Comparison of ENCODE assay signal across 1 cellular context in genomic region chr20:57351042-57351783, GRCh38.
TF ChIP-seq lines count a peak whose summit lies in the region.

A gene with protein sequence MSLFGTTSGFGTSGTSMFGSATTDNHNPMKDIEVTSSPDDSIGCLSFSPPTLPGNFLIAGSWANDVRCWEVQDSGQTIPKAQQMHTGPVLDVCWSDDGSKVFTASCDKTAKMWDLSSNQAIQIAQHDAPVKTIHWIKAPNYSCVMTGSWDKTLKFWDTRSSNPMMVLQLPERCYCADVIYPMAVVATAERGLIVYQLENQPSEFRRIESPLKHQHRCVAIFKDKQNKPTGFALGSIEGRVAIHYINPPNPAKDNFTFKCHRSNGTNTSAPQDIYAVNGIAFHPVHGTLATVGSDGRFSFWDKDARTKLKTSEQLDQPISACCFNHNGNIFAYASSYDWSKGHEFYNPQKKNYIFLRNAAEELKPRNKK (plus strand): TSS chr20:57351255. CDS start chr20:57354039, 2,784 bp downstream.

TF ChIP-seq in HepG2, 621 proteins besides CTCF, POLR2A, EP300 and RAD21 (continued from another document and continues in another):
- TF ChIP-seq, protein P1, sequence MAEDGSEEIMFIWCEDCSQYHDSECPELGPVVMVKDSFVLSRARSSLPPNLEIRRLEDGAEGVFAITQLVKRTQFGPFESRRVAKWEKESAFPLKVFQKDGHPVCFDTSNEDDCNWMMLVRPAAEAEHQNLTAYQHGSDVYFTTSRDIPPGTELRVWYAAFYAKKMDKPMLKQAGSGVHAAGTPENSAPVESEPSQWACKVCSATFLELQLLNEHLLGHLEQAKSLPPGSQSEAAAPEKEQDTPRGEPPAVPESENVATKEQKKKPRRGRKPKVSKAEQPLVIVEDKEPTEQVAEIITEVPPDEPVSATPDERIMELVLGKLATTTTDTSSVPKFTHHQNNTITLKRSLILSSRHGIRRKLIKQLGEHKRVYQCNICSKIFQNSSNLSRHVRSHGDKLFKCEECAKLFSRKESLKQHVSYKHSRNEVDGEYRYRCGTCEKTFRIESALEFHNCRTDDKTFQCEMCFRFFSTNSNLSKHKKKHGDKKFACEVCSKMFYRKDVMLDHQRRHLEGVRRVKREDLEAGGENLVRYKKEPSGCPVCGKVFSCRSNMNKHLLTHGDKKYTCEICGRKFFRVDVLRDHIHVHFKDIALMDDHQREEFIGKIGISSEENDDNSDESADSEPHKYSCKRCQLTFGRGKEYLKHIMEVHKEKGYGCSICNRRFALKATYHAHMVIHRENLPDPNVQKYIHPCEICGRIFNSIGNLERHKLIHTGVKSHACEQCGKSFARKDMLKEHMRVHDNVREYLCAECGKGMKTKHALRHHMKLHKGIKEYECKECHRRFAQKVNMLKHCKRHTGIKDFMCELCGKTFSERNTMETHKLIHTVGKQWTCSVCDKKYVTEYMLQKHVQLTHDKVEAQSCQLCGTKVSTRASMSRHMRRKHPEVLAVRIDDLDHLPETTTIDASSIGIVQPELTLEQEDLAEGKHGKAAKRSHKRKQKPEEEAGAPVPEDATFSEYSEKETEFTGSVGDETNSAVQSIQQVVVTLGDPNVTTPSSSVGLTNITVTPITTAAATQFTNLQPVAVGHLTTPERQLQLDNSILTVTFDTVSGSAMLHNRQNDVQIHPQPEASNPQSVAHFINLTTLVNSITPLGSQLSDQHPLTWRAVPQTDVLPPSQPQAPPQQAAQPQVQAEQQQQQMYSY (CRISPR knock-in tag; IDR thresholded peaks at IDR 0.05): no peak
- TF ChIP-seq HES4 (CRISPR knock-in tag; IDR thresholded peaks at IDR 0.05; ENCODE audit: borderline replicate concordance) (peak; percentile 97), PTBP1 (IDR thresholded peaks at IDR 0.05; ENCODE audit: low read depth, low read length, poor library complexity, severe bottlenecking) (peak; percentile 73), ZFP36 (IDR thresholded peaks at IDR 0.05; ENCODE audit: borderline replicate concordance, low read depth, low read length, partially characterized antibody) (no peak), NR2C2 (CRISPR knock-in tag; IDR thresholded peaks at IDR 0.05; ENCODE audit: borderline replicate concordance) (peak; percentile 84), LCORL (IDR thresholded peaks at IDR 0.05) (0 out of 2 replicates have a peak, but pooled peaks have one; percentile 20), LCORL (CRISPR knock-in tag; IDR thresholded peaks at IDR 0.05) (peak; percentile 70), ZNF883 (CRISPR knock-in tag; IDR thresholded peaks at IDR 0.05; ENCODE audit: not compliant biosample characterization) (peak; percentile 99), SALL2 (CRISPR knock-in tag; IDR thresholded peaks at IDR 0.05) (peak; percentile 93), CEBPB (IDR thresholded peaks at IDR 0.05; ENCODE audit: borderline replicate concordance, low read depth, low read length) (no peak), IRX3 (CRISPR knock-in tag; IDR thresholded peaks at IDR 0.05; ENCODE audit: borderline replicate concordance, low read depth) (peak; percentile 78; the same call in 1 of the 2 replicates), RARG (CRISPR knock-in tag; IDR thresholded peaks at IDR 0.05; ENCODE audit: low read depth) (peak; percentile 77; the same call in 1 of the 2 replicates), SKI (IDR thresholded peaks at IDR 0.05; ENCODE audit: partially characterized antibody) (peak; percentile 20), SP4 (CRISPR knock-in tag; IDR thresholded peaks at IDR 0.05) (peak; percentile 72; the same call in 1 of the 2 replicates), ZBTB20 (CRISPR knock-in tag; IDR thresholded peaks at IDR 0.05; ENCODE audit: borderline replicate concordance, low read depth) (peak; percentile 53; the same call in 1 of the 2 replicates), ZNF335 (CRISPR knock-in tag; IDR thresholded peaks at IDR 0.05) (no peak), ZNF431 (CRISPR knock-in tag; IDR thresholded peaks at IDR 0.05; ENCODE audit: borderline replicate concordance, low read depth) (peak; percentile 50; the same call in 1 of the 2 replicates), PBX3 (CRISPR knock-in tag; IDR thresholded peaks at IDR 0.05; ENCODE audit: borderline replicate concordance) (no peak), ZNF101 (CRISPR knock-in tag; IDR thresholded peaks at IDR 0.05; ENCODE audit: borderline replicate concordance, low read depth) (peak; percentile 88; the same call in 1 of the 2 replicates), SSRP1 (CRISPR knock-in tag; IDR thresholded peaks at IDR 0.05) (no peak), ZNF263 (CRISPR knock-in tag; IDR thresholded peaks at IDR 0.05) (peak; percentile 28; the same call in 1 of the 2 replicates), MLXIP (CRISPR knock-in tag; IDR thresholded peaks at IDR 0.05; ENCODE audit: borderline replicate concordance) (no peak), CAMTA2 (CRISPR knock-in tag; IDR thresholded peaks at IDR 0.05; ENCODE audit: borderline replicate concordance) (0 out of 2 replicates have a peak, but pooled peaks have one; percentile 78), ZNF510 (CRISPR knock-in tag; IDR thresholded peaks at IDR 0.05; ENCODE audit: low read depth) (peak; percentile 70; the same call in 1 of the 2 replicates), ZFAT (CRISPR knock-in tag; conservative IDR thresholded peaks at IDR 0.05) (peak; percentile 90; the same call in 1 of the 2 replicates), GTF2F1 (IDR thresholded peaks at IDR 0.05; ENCODE audit: low read length) (no peak), HNF4A (CRISPR knock-in tag; IDR thresholded peaks at IDR 0.05) (no peak; the same call in 1 of the 2 replicates), ZNF552 (CRISPR knock-in tag; IDR thresholded peaks at IDR 0.05; ENCODE audit: borderline replicate concordance) (no peak), ZNF580 (CRISPR knock-in tag; IDR thresholded peaks at IDR 0.05; ENCODE audit: borderline replicate concordance, low read depth) (peak; percentile 61; the same call in 1 of the 2 replicates), TBL1XR1 (IDR thresholded peaks at IDR 0.05; ENCODE audit: borderline replicate concordance, low read length, partially characterized antibody) (no peak), HNF1A (IDR thresholded peaks at IDR 0.05; ENCODE audit: low read depth) (no peak), HNF1A (CRISPR knock-in tag; IDR thresholded peaks at IDR 0.05; ENCODE audit: borderline replicate concordance) (no peak; the same call in 1 of the 2 replicates), PHB2 (IDR thresholded peaks at IDR 0.05; ENCODE audit: partially characterized antibody) (no peak), ZNF556 (CRISPR knock-in tag; IDR thresholded peaks at IDR 0.05; ENCODE audit: borderline replicate concordance) (peak; percentile 93), ZNF547 (CRISPR knock-in tag; IDR thresholded peaks at IDR 0.05) (peak; percentile 97), RAD51 (IDR thresholded peaks at IDR 0.05; ENCODE audit: borderline replicate concordance) (no peak), ZMYM2 (CRISPR knock-in tag; IDR thresholded peaks at IDR 0.05) (no peak)
- TF ChIP-seq, protein P2, sequence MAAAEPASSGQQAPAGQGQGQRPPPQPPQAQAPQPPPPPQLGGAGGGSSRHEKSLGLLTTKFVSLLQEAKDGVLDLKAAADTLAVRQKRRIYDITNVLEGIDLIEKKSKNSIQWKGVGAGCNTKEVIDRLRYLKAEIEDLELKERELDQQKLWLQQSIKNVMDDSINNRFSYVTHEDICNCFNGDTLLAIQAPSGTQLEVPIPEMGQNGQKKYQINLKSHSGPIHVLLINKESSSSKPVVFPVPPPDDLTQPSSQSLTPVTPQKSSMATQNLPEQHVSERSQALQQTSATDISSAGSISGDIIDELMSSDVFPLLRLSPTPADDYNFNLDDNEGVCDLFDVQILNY (CRISPR knock-in tag; conservative IDR thresholded peaks at IDR 0.05): 0 out of 2 replicates have a peak, but pooled peaks have one; percentile 30
- TF ChIP-seq, protein P3, sequence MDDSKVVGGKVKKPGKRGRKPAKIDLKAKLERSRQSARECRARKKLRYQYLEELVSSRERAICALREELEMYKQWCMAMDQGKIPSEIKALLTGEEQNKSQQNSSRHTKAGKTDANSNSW (CRISPR knock-in tag; IDR thresholded peaks at IDR 0.05; ENCODE audit: borderline replicate concordance): peak; percentile 60; the same call in 1 of the 2 replicates
- TF ChIP-seq, protein P4, sequence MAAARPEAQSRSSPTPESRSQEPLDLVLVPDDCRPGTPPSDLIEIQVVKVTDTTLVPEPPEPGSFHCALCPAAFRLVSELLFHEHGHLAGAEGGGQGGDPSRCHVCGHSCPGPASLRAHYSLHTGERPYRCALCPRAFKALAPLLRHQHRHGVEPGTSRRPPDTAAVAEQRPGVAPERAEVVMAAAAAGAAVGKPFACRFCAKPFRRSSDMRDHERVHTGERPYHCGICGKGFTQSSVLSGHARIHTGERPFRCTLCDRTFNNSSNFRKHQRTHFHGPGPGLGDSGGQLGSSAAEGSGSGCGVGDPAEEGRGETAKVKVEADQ (CRISPR knock-in tag; IDR thresholded peaks at IDR 0.05; ENCODE audit: borderline replicate concordance): peak; percentile 82; the same call in 1 of the 2 replicates
- TF ChIP-seq, protein P5, sequence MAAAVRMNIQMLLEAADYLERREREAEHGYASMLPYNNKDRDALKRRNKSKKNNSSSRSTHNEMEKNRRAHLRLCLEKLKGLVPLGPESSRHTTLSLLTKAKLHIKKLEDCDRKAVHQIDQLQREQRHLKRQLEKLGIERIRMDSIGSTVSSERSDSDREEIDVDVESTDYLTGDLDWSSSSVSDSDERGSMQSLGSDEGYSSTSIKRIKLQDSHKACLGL (CRISPR knock-in tag; IDR thresholded peaks at IDR 0.05): peak; percentile 95
- TF ChIP-seq, protein P6, sequence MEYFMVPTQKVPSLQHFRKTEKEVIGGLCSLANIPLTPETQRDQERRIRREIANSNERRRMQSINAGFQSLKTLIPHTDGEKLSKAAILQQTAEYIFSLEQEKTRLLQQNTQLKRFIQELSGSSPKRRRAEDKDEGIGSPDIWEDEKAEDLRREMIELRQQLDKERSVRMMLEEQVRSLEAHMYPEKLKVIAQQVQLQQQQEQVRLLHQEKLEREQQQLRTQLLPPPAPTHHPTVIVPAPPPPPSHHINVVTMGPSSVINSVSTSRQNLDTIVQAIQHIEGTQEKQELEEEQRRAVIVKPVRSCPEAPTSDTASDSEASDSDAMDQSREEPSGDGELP (IDR thresholded peaks at IDR 0.05; ENCODE audit: borderline replicate concordance, low read depth): no peak
- TF ChIP-seq, protein P7, sequence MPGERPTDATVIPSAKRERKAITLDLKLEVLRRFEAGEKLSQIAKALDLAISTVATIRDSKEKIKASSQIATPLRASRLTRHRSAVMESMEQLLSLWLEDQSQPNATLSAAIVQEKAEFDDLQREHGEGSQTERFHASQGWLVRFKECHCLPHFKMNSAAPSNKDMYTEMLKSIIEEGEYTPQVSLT (CRISPR knock-in tag; IDR thresholded peaks at IDR 0.05; ENCODE audit: borderline replicate concordance, low read depth): no peak
